Comparison of ENCODE assay signal across 1 cellular context in genomic region chr14:100214768-100215079, GRCh38.
TF ChIP-seq lines count a peak whose summit lies in the region.

No MANE protein-coding gene starts in this region.

TF ChIP-seq in K562, 482 proteins besides CTCF, POLR2A, EP300 and RAD21 (continued from another document and continues in another):
- TF ChIP-seq, protein P1, sequence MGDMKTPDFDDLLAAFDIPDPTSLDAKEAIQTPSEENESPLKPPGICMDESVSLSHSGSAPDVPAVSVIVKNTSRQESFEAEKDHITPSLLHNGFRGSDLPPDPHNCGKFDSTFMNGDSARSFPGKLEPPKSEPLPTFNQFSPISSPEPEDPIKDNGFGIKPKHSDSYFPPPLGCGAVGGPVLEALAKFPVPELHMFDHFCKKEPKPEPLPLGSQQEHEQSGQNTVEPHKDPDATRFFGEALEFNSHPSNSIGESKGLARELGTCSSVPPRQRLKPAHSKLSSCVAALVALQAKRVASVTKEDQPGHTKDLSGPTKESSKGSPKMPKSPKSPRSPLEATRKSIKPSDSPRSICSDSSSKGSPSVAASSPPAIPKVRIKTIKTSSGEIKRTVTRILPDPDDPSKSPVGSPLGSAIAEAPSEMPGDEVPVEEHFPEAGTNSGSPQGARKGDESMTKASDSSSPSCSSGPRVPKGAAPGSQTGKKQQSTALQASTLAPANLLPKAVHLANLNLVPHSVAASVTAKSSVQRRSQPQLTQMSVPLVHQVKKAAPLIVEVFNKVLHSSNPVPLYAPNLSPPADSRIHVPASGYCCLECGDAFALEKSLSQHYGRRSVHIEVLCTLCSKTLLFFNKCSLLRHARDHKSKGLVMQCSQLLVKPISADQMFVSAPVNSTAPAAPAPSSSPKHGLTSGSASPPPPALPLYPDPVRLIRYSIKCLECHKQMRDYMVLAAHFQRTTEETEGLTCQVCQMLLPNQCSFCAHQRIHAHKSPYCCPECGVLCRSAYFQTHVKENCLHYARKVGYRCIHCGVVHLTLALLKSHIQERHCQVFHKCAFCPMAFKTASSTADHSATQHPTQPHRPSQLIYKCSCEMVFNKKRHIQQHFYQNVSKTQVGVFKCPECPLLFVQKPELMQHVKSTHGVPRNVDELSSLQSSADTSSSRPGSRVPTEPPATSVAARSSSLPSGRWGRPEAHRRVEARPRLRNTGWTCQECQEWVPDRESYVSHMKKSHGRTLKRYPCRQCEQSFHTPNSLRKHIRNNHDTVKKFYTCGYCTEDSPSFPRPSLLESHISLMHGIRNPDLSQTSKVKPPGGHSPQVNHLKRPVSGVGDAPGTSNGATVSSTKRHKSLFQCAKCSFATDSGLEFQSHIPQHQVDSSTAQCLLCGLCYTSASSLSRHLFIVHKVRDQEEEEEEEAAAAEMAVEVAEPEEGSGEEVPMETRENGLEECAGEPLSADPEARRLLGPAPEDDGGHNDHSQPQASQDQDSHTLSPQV (IDR thresholded peaks at IDR 0.05), result peak; percentile 67
- TF ChIP-seq CTCFL (IDR thresholded peaks at IDR 0.05; ENCODE audit: borderline replicate concordance, insufficient read depth, low read depth, low read length, poor library complexity, severe bottlenecking) (no peak), SREBF2 (CRISPR knock-in tag; IDR thresholded peaks at IDR 0.05) (no peak), RNF2 (IDR thresholded peaks at IDR 0.05) (0 out of 2 replicates have a peak, but pooled peaks have one; percentile 39), ZNF444 (CRISPR knock-in tag; IDR thresholded peaks at IDR 0.05) (no peak), MBD2 (IDR thresholded peaks at IDR 0.05; ENCODE audit: borderline replicate concordance, low read depth) (0 out of 2 replicates have a peak, but pooled peaks have one; percentile 3), FIP1L1 (IDR thresholded peaks at IDR 0.05; ENCODE audit: low read depth, low read length, poor library complexity, severe bottlenecking) (no peak), RHOXF2B (CRISPR knock-in tag; conservative IDR thresholded peaks at IDR 0.05) (no peak), FOXK2 (conservative IDR thresholded peaks at IDR 0.05 in 1 of 2, IDR thresholded peaks at IDR 0.05 in 1 of 2; ENCODE audit: low read depth in 2 of 2) (no peak), ZNF639 (CRISPR knock-in tag; conservative IDR thresholded peaks at IDR 0.05 in 1 of 2, IDR thresholded peaks at IDR 0.05 in 1 of 2) (no peak; a peak in 1 of 4 replicates), CBFA2T3 (IDR thresholded peaks at IDR 0.05) (peak; percentile 48), AFF4 (CRISPR knock-in tag; IDR thresholded peaks at IDR 0.05) (no peak), ZBTB11 (CRISPR knock-in tag; IDR thresholded peaks at IDR 0.05) (0 out of 6 replicates have a peak, but pooled peaks of 1 of the 3 experiments have one; percentile 28), SP1 (CRISPR knock-in tag; IDR thresholded peaks at IDR 0.05) (no peak), ZNF507 (tag; conservative IDR thresholded peaks at IDR 0.05) (no peak), PTBP1 (IDR thresholded peaks at IDR 0.05; ENCODE audit: low read depth, low read length) (no peak), TCF3 (CRISPR knock-in tag; IDR thresholded peaks at IDR 0.05) (0 out of 2 replicates have a peak, but pooled peaks have one; percentile 17), SRSF3 (IDR thresholded peaks at IDR 0.05; ENCODE audit: insufficient read depth, low read length) (no peak), ZNF398 (CRISPR knock-in tag; IDR thresholded peaks at IDR 0.05) (no peak), PHB (CRISPR knock-in tag; IDR thresholded peaks at IDR 0.05) (no peak), SRSF7 (optimal IDR thresholded peaks at IDR 0.05; ENCODE audit: low read depth, low read length) (no peak), NEUROD1 (IDR thresholded peaks at IDR 0.05; ENCODE audit: borderline replicate concordance, low read depth, low read length, partially characterized antibody) (no peak), LARP7 (IDR thresholded peaks at IDR 0.05) (no peak), HMGN3 (IDR thresholded peaks at IDR 0.05; ENCODE audit: borderline replicate concordance, extremely low read depth, insufficient read length, low read depth, low read length) (no peak), OTX1 (CRISPR knock-in tag; IDR thresholded peaks at IDR 0.05) (no peak), ZNF830 (CRISPR knock-in tag; IDR thresholded peaks at IDR 0.05) (no peak), GMEB1 (CRISPR knock-in tag; IDR thresholded peaks at IDR 0.05) (no peak), SNIP1 (IDR thresholded peaks at IDR 0.05; ENCODE audit: low read depth) (no peak), WHSC1 (IDR thresholded peaks at IDR 0.05; ENCODE audit: low read length) (no peak), RFX5 (IDR thresholded peaks at IDR 0.05; ENCODE audit: low read depth, low read length) (no peak)
- TF ChIP-seq, protein P2, sequence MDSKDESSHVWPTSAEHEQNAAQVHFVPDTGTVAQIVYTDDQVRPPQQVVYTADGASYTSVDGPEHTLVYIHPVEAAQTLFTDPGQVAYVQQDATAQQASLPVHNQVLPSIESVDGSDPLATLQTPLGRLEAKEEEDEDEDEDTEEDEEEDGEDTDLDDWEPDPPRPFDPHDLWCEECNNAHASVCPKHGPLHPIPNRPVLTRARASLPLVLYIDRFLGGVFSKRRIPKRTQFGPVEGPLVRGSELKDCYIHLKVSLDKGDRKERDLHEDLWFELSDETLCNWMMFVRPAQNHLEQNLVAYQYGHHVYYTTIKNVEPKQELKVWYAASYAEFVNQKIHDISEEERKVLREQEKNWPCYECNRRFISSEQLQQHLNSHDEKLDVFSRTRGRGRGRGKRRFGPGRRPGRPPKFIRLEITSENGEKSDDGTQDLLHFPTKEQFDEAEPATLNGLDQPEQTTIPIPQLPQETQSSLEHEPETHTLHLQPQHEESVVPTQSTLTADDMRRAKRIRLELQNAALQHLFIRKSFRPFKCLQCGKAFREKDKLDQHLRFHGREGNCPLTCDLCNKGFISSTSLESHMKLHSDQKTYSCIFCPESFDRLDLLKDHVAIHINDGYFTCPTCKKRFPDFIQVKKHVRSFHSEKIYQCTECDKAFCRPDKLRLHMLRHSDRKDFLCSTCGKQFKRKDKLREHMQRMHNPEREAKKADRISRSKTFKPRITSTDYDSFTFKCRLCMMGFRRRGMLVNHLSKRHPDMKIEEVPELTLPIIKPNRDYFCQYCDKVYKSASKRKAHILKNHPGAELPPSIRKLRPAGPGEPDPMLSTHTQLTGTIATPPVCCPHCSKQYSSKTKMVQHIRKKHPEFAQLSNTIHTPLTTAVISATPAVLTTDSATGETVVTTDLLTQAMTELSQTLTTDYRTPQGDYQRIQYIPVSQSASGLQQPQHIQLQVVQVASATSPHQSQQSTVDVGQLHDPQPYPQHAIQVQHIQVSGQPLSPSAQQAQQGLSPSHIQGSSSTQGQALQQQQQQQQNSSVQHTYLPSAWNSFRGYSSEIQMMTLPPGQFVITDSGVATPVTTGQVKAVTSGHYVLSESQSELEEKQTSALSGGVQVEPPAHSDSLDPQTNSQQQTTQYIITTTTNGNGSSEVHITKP (IDR thresholded peaks at IDR 0.05; ENCODE audit: partially characterized antibody), result no peak
- TF ChIP-seq, protein P3, sequence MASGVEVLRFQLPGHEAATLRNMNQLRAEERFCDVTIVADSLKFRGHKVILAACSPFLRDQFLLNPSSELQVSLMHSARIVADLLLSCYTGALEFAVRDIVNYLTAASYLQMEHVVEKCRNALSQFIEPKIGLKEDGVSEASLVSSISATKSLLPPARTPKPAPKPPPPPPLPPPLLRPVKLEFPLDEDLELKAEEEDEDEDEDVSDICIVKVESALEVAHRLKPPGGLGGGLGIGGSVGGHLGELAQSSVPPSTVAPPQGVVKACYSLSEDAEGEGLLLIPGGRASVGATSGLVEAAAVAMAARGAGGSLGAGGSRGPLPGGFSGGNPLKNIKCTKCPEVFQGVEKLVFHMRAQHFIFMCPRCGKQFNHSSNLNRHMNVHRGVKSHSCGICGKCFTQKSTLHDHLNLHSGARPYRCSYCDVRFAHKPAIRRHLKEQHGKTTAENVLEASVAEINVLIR (CRISPR knock-in tag; IDR thresholded peaks at IDR 0.05), result no peak
